ENCODE assay signal across 11 cellular contexts in genomic region chr21:36430841-36431240, GRCh38. TPM values are rescaled to one million over a fixed set of nuclear protein-coding genes. Genes with fewer than 3 reads are reported as not detected.
A peak's percentile ranks its signal among the peaks of the same experiment; 100 is the strongest.
DNase-seq lines count a peak whose midpoint lies in the region; ATAC-seq, FAIRE-seq and TF ChIP-seq lines count a peak whose summit lies in the region.
"Had no signal": no experiment of that assay in that cellular context is flagged by ENCODE, and none has a peak within 500 bp of the region (broad histone marks: within the 10 kb centered on the region; RNA-seq: fewer than 3 reads in every experiment).

No MANE protein-coding gene starts in this region.

- H3K27me3 ChIP-seq in right lobe of liver: no peaks in the 10 kb centered on the region
- H3K27me3 ChIP-seq in HepG2 (ENCODE audit: control insufficient read depth in 1 of 2, insufficient read depth in 2 of 2, low read length in 2 of 2): no peaks in the 10 kb centered on the region
- no peaks in the 10 kb centered on the region for H3K27me3 ChIP-seq in mesenchymal stem cell (ENCODE audit: control insufficient read depth in 1 of 2, insufficient read depth in 1 of 2, low read length in 2 of 2)
- H3K27me3 ChIP-seq: neural progenitor cell had no signal

- no peak overlapping the region for H2AFZ ChIP-seq in HepG2 (ENCODE audit: low read length)
- no peak overlapping the region for H2AFZ ChIP-seq in mesenchymal stem cell (ENCODE audit: low read depth, low read length)

- H3K9me3 ChIP-seq in right lobe of liver (no peaks in the 10 kb centered on the region), HepG2 (ENCODE audit: low read length) (no peaks in the 10 kb centered on the region), mesenchymal stem cell (ENCODE audit: control insufficient read depth, low read length) (no peaks in the 10 kb centered on the region)

- H3K9ac ChIP-seq in HepG2 (ENCODE audit: insufficient read depth, low read depth, low read length) (no peak overlapping the region), mesenchymal stem cell (ENCODE audit: low read length) (peak overlapping the region; percentile 85)
- H3K9ac ChIP-seq: neural progenitor cell had no signal

- TF ChIP-seq POLR2A in right lobe of liver (IDR thresholded peaks at IDR 0.05) (no peak), HepG2 (IDR thresholded peaks at IDR 0.05; ENCODE audit: insufficient read depth in 1 of 2, low read depth in 2 of 2, low read length in 2 of 2) (no peak)

- TF ChIP-seq EP300 in HepG2 (IDR thresholded peaks at IDR 0.05; ENCODE audit: low read depth in 2 of 2, low read length in 2 of 2) (no peak), HepG2 (CRISPR knock-in tag; IDR thresholded peaks at IDR 0.05; ENCODE audit: borderline replicate concordance) (no peak)

- no peak overlapping the region for H3K4me2 ChIP-seq in HepG2 (ENCODE audit: low read depth, low read length)
- peak overlapping the region; percentile 36 for H3K4me2 ChIP-seq in mesenchymal stem cell (ENCODE audit: low read length, poor library complexity, severe bottlenecking)
- H3K4me2 ChIP-seq: neural progenitor cell had no signal

- no peaks in the 10 kb centered on the region for H4K20me1 ChIP-seq in HepG2 (ENCODE audit: insufficient read depth, low read length)

- peak overlapping the region; percentile 53 for H2BK5ac ChIP-seq in mesenchymal stem cell (ENCODE audit: low read depth, low read length, poor library complexity, severe bottlenecking)

- BruUV-seq in HepG2 (replicated peaks; lab: Mats Ljungman, UMichigan): no TSS peak

- H3K4me1 ChIP-seq in right lobe of liver (no peaks in the 10 kb centered on the region), HepG2 (ENCODE audit: insufficient read depth, low read length) (peaks cover 35% of the 10 kb centered on the region), mesenchymal stem cell (ENCODE audit: control insufficient read depth, insufficient read depth, low read depth, low read length) (peaks cover 31% of the 10 kb centered on the region)
- H3K4me1 ChIP-seq: neural progenitor cell had no signal

- CTCF ChIA-PET in HepG2 (lab: Yijun Ruan, JAX; ENCODE audit: low intra/inter-chr PET ratio, low total read pairs): no interaction called here

- POLR2A ChIA-PET in HepG2 (lab: Yijun Ruan, JAX): no interaction called here

- no peak for FAIRE-seq in HepG2 (lab: Jason Lieb, UNC)

- TF ChIP-seq RAD21 in HepG2 (CRISPR knock-in tag; IDR thresholded peaks at IDR 0.05): no peak

- intact Hi-C loops in right lobe of liver (cut with DNase I): no loop called here
- intact Hi-C loops in HepG2 (cut with micrococcal nuclease; ENCODE audit: unreplicated experiment): no loop called here

- peaks cover 6% of the 10 kb centered on the region for H3K79me1 ChIP-seq in mesenchymal stem cell (replicated peaks; ENCODE audit: low read length, poor library complexity, severe bottlenecking)

- H4K8ac ChIP-seq in mesenchymal stem cell (ENCODE audit: low read length): peak overlapping the region; percentile 82

- peak overlapping the region; percentile 66 to 95 for H2BK12ac ChIP-seq in mesenchymal stem cell (ENCODE audit: low read length in 2 of 2)

- no peak overlapping the region for H2BK120ac ChIP-seq in mesenchymal stem cell (ENCODE audit: low read depth, low read length)

- H3K27ac ChIP-seq in right lobe of liver (peak overlapping the region in 2 of 3 donors; percentile 9 to 54), HepG2 (ENCODE audit: extremely low read length, insufficient read depth, low read length) (no peak overlapping the region), mesenchymal stem cell (ENCODE audit: low read length, poor library complexity, severe bottlenecking) (peak overlapping the region; percentile 90)
- H3K27ac ChIP-seq: neural progenitor cell had no signal

- no peaks in the 10 kb centered on the region for H3K36me3 ChIP-seq in right lobe of liver
- H3K36me3 ChIP-seq in HepG2 (replicated peaks in 1 of 2; ENCODE audit: control insufficient read depth in 1 of 2, insufficient read depth in 2 of 2, low read length in 2 of 2): no peaks in the 10 kb centered on the region
- H3K36me3 ChIP-seq in mesenchymal stem cell (ENCODE audit: control insufficient read depth in 1 of 2, insufficient read depth in 2 of 2, low read depth in 1 of 2, low read length in 2 of 2): no peaks in the 10 kb centered on the region
- H3K36me3 ChIP-seq: neural progenitor cell had no signal

- H2BK15ac ChIP-seq in mesenchymal stem cell (ENCODE audit: low read depth, poor library complexity, severe bottlenecking): no peak overlapping the region

- peak overlapping the region; percentile 90 for H4K91ac ChIP-seq in mesenchymal stem cell (ENCODE audit: low read length)

- no peaks in the 10 kb centered on the region for H3K79me2 ChIP-seq in HepG2 (ENCODE audit: insufficient read depth, low read length)

- peak overlapping the region in 1 of 2 experiments; percentile 25 for H3K18ac ChIP-seq in mesenchymal stem cell (ENCODE audit: low read depth in 1 of 2, low read length in 2 of 2)

- H2AK5ac ChIP-seq in mesenchymal stem cell (ENCODE audit: low read length, severe bottlenecking): peak overlapping the region; percentile 95

- ATAC-seq in right lobe of liver (no peak), HepG2 (no peak), GM21447 (IDR thresholded peaks at IDR 0.05; ENCODE audit: unreplicated experiment) (no peak), GM19395 (IDR thresholded peaks at IDR 0.05; ENCODE audit: unreplicated experiment) (no peak)

- in situ Hi-C loops in HepG2 (cut with HindIII; ENCODE audit: extremely low pct_ligation_motif_present, low pct_unique_long_range_greater_than_20kb): no loop called here

- 82% methylated on average over 3 of the region's 4 CpGs for WGBS in right lobe of liver (ENCODE audit: insufficient coverage, low coverage, low lambda C conversion rate, missing lambda C conversion rate)
- WGBS in HepG2 (ENCODE audit: low lambda C conversion rate): 94% methylated on average over 4 of the region's 4 CpGs
- 85% methylated on average over 4 of the region's 4 CpGs for WGBS in mesenchymal stem cell

- H3K4me3 ChIP-seq in right lobe of liver (no peak overlapping the region), HepG2 (replicated peaks in 1 of 3; ENCODE audit: insufficient read depth in 1 of 3, low read depth in 2 of 3, low read length in 3 of 3) (no peak overlapping the region), cardiac fibroblast (replicated peaks in 1 of 2; ENCODE audit: low read depth in 2 of 2, low read length in 2 of 2) (peak overlapping the region in 1 of 2 donors; percentile 63), mesenchymal stem cell (ENCODE audit: insufficient read depth in 1 of 2, low read depth in 1 of 2, low read length in 2 of 2) (peak overlapping the region in 1 of 2 experiments; percentile 73)
- H3K4me3 ChIP-seq: neural progenitor cell had no signal

- TF ChIP-seq CTCF in right lobe of liver (IDR thresholded peaks at IDR 0.05) (no peak), HepG2 (CRISPR knock-in tag; IDR thresholded peaks at IDR 0.05) (no peak), cardiac fibroblast (IDR thresholded peaks at IDR 0.05; ENCODE audit: low read depth, low read length) (no peak)

- H3K4ac ChIP-seq in mesenchymal stem cell (ENCODE audit: low read depth in 1 of 2, low read length in 2 of 2): peak overlapping the region; percentile 9 to 80

- no peak overlapping the region for H3K23ac ChIP-seq in mesenchymal stem cell (ENCODE audit: low read length in 2 of 2)

- no peak for DNase-seq in right lobe of liver
- DNase-seq in HepG2 (ENCODE audit: low spot score): no peak
- DNase-seq in cardiac fibroblast (ENCODE audit: low read depth in 2 of 2): peak; percentile 37 to 68
- peak; percentile 12 for DNase-seq in mesenchymal stem cell
- no peak for DNase-seq in midbrain (lab: John Stamatoyannopoulos, UW)
- no peak for DNase-seq in stimulated activated CD4-positive, alpha-beta T cell treated with anti-CD3 and anti-CD28 coated beads, Interleukin-12 subunit alpha, Interleukin-12 subunit beta, amount 100 ng/mL, for 4 hours
- DNase-seq: CD4-positive, CD25-positive, alpha-beta regulatory T cell; head of caudate nucleus had no signal

- H3K14ac ChIP-seq in mesenchymal stem cell (ENCODE audit: low read length in 2 of 2): no peak overlapping the region

RNA-seq across cellular contexts. Expression of gene CHAF1B, which starts 45.6 kb away (rescaled TPM):
- 1 to 10 TPM in 2 of 6 experiments, under 1 TPM in 4; 0.27 to 2.1 (median 0.72) TPM for total RNA-seq in right lobe of liver
- total RNA-seq in HepG2 (2016; rRNA removed; fragmentation: Illumina TruSeq; extraction: Trizol): 14.1 and 18.5 TPM in 2 replicates
- total RNA-seq in HepG2 (2016; cell fraction: cytosol; rRNA removed; fragmentation: Illumina TruSeq; extraction: Trizol; ENCODE audit: low read depth): 3.7 and 3.8 TPM in 2 replicates
- 13.0 and 16.8 TPM in 2 replicates for total RNA-seq in HepG2 (2016; cell fraction: insoluble cytoplasmic fraction; rRNA removed; fragmentation: Illumina TruSeq; extraction: Trizol)
- total RNA-seq in HepG2 (2016; cell fraction: membrane; rRNA removed; fragmentation: Illumina TruSeq; extraction: Trizol): 5.9 and 7.0 TPM in 2 replicates
- 7.2 and 7.5 TPM in 2 replicates for total RNA-seq in HepG2 (2016; cell fraction: nucleus; rRNA removed; fragmentation: Illumina TruSeq; extraction: Trizol)
- 3.8 and 5.1 TPM in 2 replicates for polyA plus RNA-seq in HepG2 (2011; rRNA removed)
- polyA plus RNA-seq in HepG2 (2011; cell fraction: cytosol; rRNA removed): 2.9 and 3.2 TPM in 2 replicates
- 2.7 and 2.8 TPM in 2 replicates for polyA plus RNA-seq in HepG2 (2011; cell fraction: nucleus; rRNA removed)
- 2.8 and 5.6 TPM in 2 replicates for polyA plus RNA-seq in HepG2 (2012)
- 2.5 and 2.9 TPM in 2 replicates for polyA plus RNA-seq in HepG2 (2016; cell fraction: cytosol; fragmentation: Illumina TruSeq; extraction: Trizol; ENCODE audit: low read depth)
- 19.0 and 20.6 TPM in 2 replicates for polyA plus RNA-seq in HepG2 (2016; cell fraction: insoluble cytoplasmic fraction; fragmentation: Illumina TruSeq; extraction: Trizol; ENCODE audit: low read depth)
- 4.3 and 4.9 TPM in 2 replicates for polyA plus RNA-seq in HepG2 (2016; cell fraction: membrane; fragmentation: Illumina TruSeq; extraction: Trizol; ENCODE audit: low read depth)
- polyA plus RNA-seq in HepG2 (2016; cell fraction: nucleus; fragmentation: Illumina TruSeq; extraction: Trizol; ENCODE audit: insufficient read depth, low read depth): 11.3 and 12.9 TPM in 2 replicates
- polyA minus RNA-seq in HepG2 (2011; rRNA and poly(A)+ RNA removed; ENCODE audit: low replicate concordance): 8.1 and 17.0 TPM in 2 replicates
- polyA minus RNA-seq in HepG2 (2011; cell fraction: cytosol; rRNA and poly(A)+ RNA removed): 3.2 and 4.6 TPM in 2 replicates
- 4.7 and 4.8 TPM in 2 replicates for polyA minus RNA-seq in HepG2 (2011; cell fraction: nucleus; rRNA and poly(A)+ RNA removed)
- 2.4 TPM for polyA plus RNA-seq in mesenchymal stem cell (2013, experiment 1 of 2)
- polyA plus RNA-seq in mesenchymal stem cell (2013, experiment 2 of 2): 2.4 TPM

RNA-seq across cellular contexts. Expression of gene CLDN14, which starts 49.1 kb away (rescaled TPM):
- 10 to 100 TPM in 4 of 6 experiments, 1 to 10 TPM in 2; 9.3 to 16.7 (median 13.0) TPM for total RNA-seq in right lobe of liver
- total RNA-seq in HepG2 (2016; rRNA removed; fragmentation: Illumina TruSeq; extraction: Trizol): 0.77 and 1.1 TPM in 2 replicates
- total RNA-seq in HepG2 (2016; cell fraction: cytosol; rRNA removed; fragmentation: Illumina TruSeq; extraction: Trizol; ENCODE audit: low read depth): 0.71 and 1.1 TPM in 2 replicates
- total RNA-seq in HepG2 (2016; cell fraction: insoluble cytoplasmic fraction; rRNA removed; fragmentation: Illumina TruSeq; extraction: Trizol): 0.85 and 1.2 TPM in 2 replicates
- total RNA-seq in HepG2 (2016; cell fraction: membrane; rRNA removed; fragmentation: Illumina TruSeq; extraction: Trizol): 1.3 and 1.5 TPM in 2 replicates
- 1.1 and 1.3 TPM in 2 replicates for total RNA-seq in HepG2 (2016; cell fraction: nucleus; rRNA removed; fragmentation: Illumina TruSeq; extraction: Trizol)
- polyA plus RNA-seq in HepG2 (2011; rRNA removed): 1.4 and 3.7 TPM in 2 replicates
- polyA plus RNA-seq in HepG2 (2011; cell fraction: cytosol; rRNA removed): 2.5 and 2.9 TPM in 2 replicates
- polyA plus RNA-seq in HepG2 (2011; cell fraction: nucleus; rRNA removed): 4.2 and 6.3 TPM in 2 replicates
- 3.3 and 6.2 TPM in 2 replicates for polyA plus RNA-seq in HepG2 (2012)
- 0.24 and 0.27 TPM in 2 replicates for polyA plus RNA-seq in HepG2 (2016; cell fraction: cytosol; fragmentation: Illumina TruSeq; extraction: Trizol; ENCODE audit: low read depth)
- polyA plus RNA-seq in HepG2 (2016; cell fraction: insoluble cytoplasmic fraction; fragmentation: Illumina TruSeq; extraction: Trizol; ENCODE audit: low read depth): 0.56 and 0.57 TPM in 2 replicates
- 0.61 and 0.64 TPM in 2 replicates for polyA plus RNA-seq in HepG2 (2016; cell fraction: membrane; fragmentation: Illumina TruSeq; extraction: Trizol; ENCODE audit: low read depth)
- polyA plus RNA-seq in HepG2 (2016; cell fraction: nucleus; fragmentation: Illumina TruSeq; extraction: Trizol; ENCODE audit: insufficient read depth, low read depth): 1.1 and 1.4 TPM in 2 replicates
- polyA minus RNA-seq in HepG2 (2011; rRNA and poly(A)+ RNA removed; ENCODE audit: low replicate concordance): 5.6 TPM in 1 of 2 replicates, not detected in the other
- polyA minus RNA-seq in HepG2 (2011; cell fraction: cytosol; rRNA and poly(A)+ RNA removed): 1.1 and 2.0 TPM in 2 replicates
- 2.8 and 5.1 TPM in 2 replicates for polyA minus RNA-seq in HepG2 (2011; cell fraction: nucleus; rRNA and poly(A)+ RNA removed)
- polyA plus RNA-seq in mesenchymal stem cell (2013, experiment 1 of 2): not detected
- not detected for polyA plus RNA-seq in mesenchymal stem cell (2013, experiment 2 of 2)
- total RNA-seq: CD4-positive, CD25-positive, alpha-beta regulatory T cell had no signal
- polyA plus RNA-seq: CD4-positive, CD25-positive, alpha-beta regulatory T cell had no signal

Comparison
In these comparisons a context has a peak if more than half of its experiments do, and no peak if none do; other contexts are left out.
1. DNase-seq: peak in cardiac fibroblast (2 of 2) and mesenchymal stem cell (single experiment); none in right lobe of liver (0 of 3), HepG2 (single experiment), midbrain (single experiment) and stimulated activated CD4-positive, alpha-beta T cell treated with anti-CD3 and anti-CD28 coated beads, Interleukin-12 subunit alpha, Interleukin-12 subunit beta, amount 100 ng/mL, for 4 hours (single experiment).